Comparison of ENCODE assay signal across 20 cellular contexts in the genomic region with DNA sequence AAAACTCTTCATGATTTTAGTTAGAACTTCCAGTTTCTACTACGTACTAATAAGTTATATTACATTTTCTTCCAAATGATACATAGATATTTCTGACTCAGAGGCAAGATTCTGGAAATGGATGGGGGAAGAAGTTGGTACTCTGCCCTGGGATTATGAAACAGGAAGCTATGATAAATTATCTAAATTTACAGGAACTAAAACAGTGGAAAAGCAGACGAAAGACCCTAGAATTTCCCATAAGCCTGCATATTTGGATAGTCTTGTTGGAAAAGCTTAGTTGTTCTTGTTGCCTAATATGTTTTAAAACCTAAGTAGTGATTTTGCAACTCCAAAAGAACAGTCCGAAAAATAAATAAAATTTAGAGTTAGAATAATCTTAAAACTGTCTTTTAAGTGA. TPM values are rescaled to one million over a fixed set of nuclear protein-coding genes. Genes with fewer than 3 reads are reported as not detected.
DNase-seq lines count a peak whose midpoint lies in the region; ATAC-seq, FAIRE-seq and TF ChIP-seq lines count a peak whose summit lies in the region.
"Had no signal": no experiment of that assay in that cellular context is flagged by ENCODE, and none has a peak within 500 bp of the region (broad histone marks: within the 10 kb centered on the region; RNA-seq: fewer than 3 reads in every experiment).

No MANE protein-coding gene starts in this region.

- POLR2A ChIA-PET in A673 (lab: Charles Lee; ENCODE audit: low non-redundant PET) (no interaction called here), endothelial cell of umbilical vein (lab: Charles Lee) (no interaction called here)

- peak overlapping the region; percentile 57 for H3K27ac ChIP-seq in A673 (ENCODE audit: low read depth, low read length, poor library complexity, severe bottlenecking)
- no peak overlapping the region for H3K27ac ChIP-seq in endothelial cell of umbilical vein (ENCODE audit: insufficient read depth, low read depth, low read length)
- no peak overlapping the region for H3K27ac ChIP-seq in mesenchymal stem cell (ENCODE audit: low read length, poor library complexity, severe bottlenecking)
- H3K27ac ChIP-seq: PC-9 had no signal

- no peak for FAIRE-seq in endothelial cell of umbilical vein (lab: Jason Lieb, UNC)
- FAIRE-seq: kidney had no signal

- H2AK5ac ChIP-seq in mesenchymal stem cell (ENCODE audit: low read length, severe bottlenecking): no peak overlapping the region

- CTCF ChIA-PET in A673 (lab: Charles Lee) (no interaction called here), endothelial cell of umbilical vein (lab: Charles Lee) (interaction anchor here (0.7 to 4.8 kb wide), 8 partner anchors 10 to 161 kb away, joined by 3 to 38 read pairs (median 3); a partner anchor contains a TSS)

- H2BK120ac ChIP-seq in mesenchymal stem cell (ENCODE audit: low read depth, low read length): no peak overlapping the region

- H3K27ac Mint-ChIP-seq in HFFc6: peak overlapping the region; percentile 14
- H3K27ac Mint-ChIP-seq: activated CD4-positive, alpha-beta memory T cell treated with anti-CD3 and anti-CD28 coated beads, Interleukin-2, amount 10 ng/mL, durations not matched to agents 7 days and 5 days had no signal

- no peaks in the 10 kb centered on the region for H4K20me1 ChIP-seq in endothelial cell of umbilical vein (replicated peaks; ENCODE audit: control insufficient read depth, extremely low read depth, insufficient read depth, low read length)

- no CpG with 5 or more reads among the region's 3 CpGs for WGBS in mesenchymal stem cell

- H2BK15ac ChIP-seq in mesenchymal stem cell (ENCODE audit: low read depth, poor library complexity, severe bottlenecking): no peak overlapping the region

- H2AFZ ChIP-seq in endothelial cell of umbilical vein (ENCODE audit: low read depth, low read length): no peak overlapping the region
- H2AFZ ChIP-seq in mesenchymal stem cell (ENCODE audit: low read depth, low read length): no peak overlapping the region
- H2AFZ ChIP-seq: PC-9 had no signal

- no peak overlapping the region for H4K8ac ChIP-seq in mesenchymal stem cell (ENCODE audit: low read length)

- dilution Hi-C loops in endothelial cell of umbilical vein (cut with MboI; ENCODE audit: extremely low pct_ligation_motif_present, low sequenced_read_pairs): no loop called here

- H2BK5ac ChIP-seq in mesenchymal stem cell (ENCODE audit: low read depth, low read length, poor library complexity, severe bottlenecking): no peak overlapping the region

- no peak overlapping the region for H3K9ac ChIP-seq in endothelial cell of umbilical vein (replicated peaks; ENCODE audit: extremely low read depth, insufficient read depth, low read length)
- peak overlapping the region; percentile 85 for H3K9ac ChIP-seq in mesenchymal stem cell (ENCODE audit: low read length)

- H3K27me3 Mint-ChIP-seq in HFFc6 (ENCODE audit: insufficient read depth): no peaks in the 10 kb centered on the region

- peak; percentile 33 for DNase-seq in A673 (ENCODE audit: low spot score)
- no peak for DNase-seq in HFFc6
- peak; percentile 44 for DNase-seq in endothelial cell of umbilical vein (ENCODE audit: low read depth, low spot score)
- no peak for DNase-seq in mesenchymal stem cell
- no peak for DNase-seq in NCI-H82 treated with DMSO at 0.1 percent for 48 hours (lab: John Stamatoyannopoulos, UW; ENCODE audit: unreplicated experiment)
- no peak for DNase-seq in globus pallidus (ENCODE audit: low spot score)
- no peak for DNase-seq in head of caudate nucleus
- DNase-seq: activated CD4-positive, alpha-beta memory T cell treated with anti-CD3 and anti-CD28 coated beads, Interleukin-2, amount 10 ng/mL, durations not matched to agents 7 days and 5 days; amygdala; Caco-2; glutamatergic neuron; kidney; NCI-H1694 treated with DMSO at 0.1 percent for 48 hours; NCI-H446 treated with DMSO at 0.1 percent for 48 hours; PC-9; posterior cingulate gyrus had no signal

- BruUV-seq in A673 (replicated peaks; lab: Mats Ljungman, UMichigan): no TSS peak
- BruUV-seq in endothelial cell of umbilical vein (replicated peaks; lab: Mats Ljungman, UMichigan): no TSS peak

- H3K9me1 ChIP-seq in endothelial cell of umbilical vein (replicated peaks; ENCODE audit: control insufficient read depth, extremely low read depth, insufficient read depth, low read length): no peaks in the 10 kb centered on the region

- H3K4me1 ChIP-seq in A673 (ENCODE audit: insufficient read depth, low read length, poor library complexity, severe bottlenecking) (peaks cover 32% of the 10 kb centered on the region), endothelial cell of umbilical vein (ENCODE audit: control insufficient read depth, extremely low read depth, insufficient read depth, low read length) (peaks cover 8% of the 10 kb centered on the region), mesenchymal stem cell (ENCODE audit: control insufficient read depth, insufficient read depth, low read depth, low read length) (no peaks in the 10 kb centered on the region)

- peak overlapping the region; percentile 38 for H3K4me3 Mint-ChIP-seq in HFFc6
- H3K4me3 Mint-ChIP-seq: activated CD4-positive, alpha-beta memory T cell treated with anti-CD3 and anti-CD28 coated beads, Interleukin-2, amount 10 ng/mL, durations not matched to agents 7 days and 5 days had no signal

- intact Hi-C loops in A673 (cut with micrococcal nuclease; ENCODE audit: unreplicated experiment): loop anchor here (5.0 kb wide), 1 partner anchor 145 kb away; no protein-coding TSS in a partner anchor
- intact Hi-C loops in endothelial cell of umbilical vein (cut with micrococcal nuclease): loop anchor here (2.0 kb wide), 1 partner anchor 160 kb away; no protein-coding TSS in a partner anchor
- intact Hi-C loops in head of caudate nucleus (cut with DNase I): no loop called here

- H3K9me3 Mint-ChIP-seq in HFFc6: no peaks in the 10 kb centered on the region
- H3K9me3 Mint-ChIP-seq: activated CD4-positive, alpha-beta memory T cell treated with anti-CD3 and anti-CD28 coated beads, Interleukin-2, amount 10 ng/mL, durations not matched to agents 7 days and 5 days had no signal

- H3K4me2 ChIP-seq in endothelial cell of umbilical vein (ENCODE audit: insufficient read depth, low read length) (peak overlapping the region; percentile 16), mesenchymal stem cell (ENCODE audit: low read length, poor library complexity, severe bottlenecking) (no peak overlapping the region)
- H3K4me2 ChIP-seq: PC-9 had no signal

- H3K4me3 ChIP-seq in A673 (ENCODE audit: low read depth, low read length, poor library complexity, severe bottlenecking): peak overlapping the region; percentile 12
- H3K4me3 ChIP-seq in endothelial cell of umbilical vein (replicated peaks in 1 of 3; ENCODE audit: insufficient read depth in 1 of 3, low read depth in 1 of 3, low read length in 3 of 3): no peak overlapping the region
- peak overlapping the region in 1 of 2 experiments; percentile 63 for H3K4me3 ChIP-seq in mesenchymal stem cell (ENCODE audit: insufficient read depth in 1 of 2, low read depth in 1 of 2, low read length in 2 of 2)
- H3K4me3 ChIP-seq: PC-9 had no signal

- H3K18ac ChIP-seq in mesenchymal stem cell (ENCODE audit: low read depth in 1 of 2, low read length in 2 of 2): no peak overlapping the region

- peaks cover 58% of the 10 kb centered on the region for H3K4me1 Mint-ChIP-seq in HFFc6 (ENCODE audit: low read depth)
- H3K4me1 Mint-ChIP-seq: activated CD4-positive, alpha-beta memory T cell treated with anti-CD3 and anti-CD28 coated beads, Interleukin-2, amount 10 ng/mL, durations not matched to agents 7 days and 5 days had no signal

- H3K79me2 ChIP-seq in endothelial cell of umbilical vein (ENCODE audit: control insufficient read depth, insufficient read depth, low read length): no peaks in the 10 kb centered on the region

- TF ChIP-seq CTCF in A673 (conservative IDR thresholded peaks at IDR 0.05; ENCODE audit: low read depth, low read length) (no peak), HFFc6 (IDR thresholded peaks at IDR 0.05) (no peak), endothelial cell of umbilical vein (IDR thresholded peaks at IDR 0.05; ENCODE audit: extremely low read depth in 1 of 2, insufficient read depth in 1 of 2, low read depth in 1 of 2, low read length in 2 of 2) (no peak)

- no peak overlapping the region for H3K14ac ChIP-seq in mesenchymal stem cell (ENCODE audit: low read length in 2 of 2)

- no peak for TF ChIP-seq POLR2A in endothelial cell of umbilical vein (IDR thresholded peaks at IDR 0.05; ENCODE audit: low read depth, low read length)

- H3K4ac ChIP-seq in mesenchymal stem cell (ENCODE audit: low read depth in 1 of 2, low read length in 2 of 2): no peak overlapping the region

- ATAC-seq in GM18519 (IDR thresholded peaks at IDR 0.05; ENCODE audit: low FRiP score, unreplicated experiment): no peak

- no peaks in the 10 kb centered on the region for H3K9me3 ChIP-seq in A673 (ENCODE audit: low read depth, low read length, poor library complexity, severe bottlenecking)
- no peaks in the 10 kb centered on the region for H3K9me3 ChIP-seq in endothelial cell of umbilical vein (replicated peaks; ENCODE audit: control insufficient read depth, insufficient read depth, low read length)
- no peaks in the 10 kb centered on the region for H3K9me3 ChIP-seq in mesenchymal stem cell (ENCODE audit: control insufficient read depth, low read length)
- H3K9me3 ChIP-seq: Caco-2, tibial artery had no signal

- H3K23ac ChIP-seq in mesenchymal stem cell (ENCODE audit: low read length in 2 of 2): no peak overlapping the region

- no peaks in the 10 kb centered on the region for H3K36me3 Mint-ChIP-seq in HFFc6 (ENCODE audit: low read depth)

- no peak overlapping the region for H2BK12ac ChIP-seq in mesenchymal stem cell (ENCODE audit: low read length in 2 of 2)

- H3K27me3 ChIP-seq in A673 (replicated peaks; ENCODE audit: insufficient read depth, low read depth, low read length, poor library complexity): no peaks in the 10 kb centered on the region
- H3K27me3 ChIP-seq in endothelial cell of umbilical vein (ENCODE audit: control insufficient read depth in 2 of 2, insufficient read depth in 2 of 2, low read length in 2 of 2): no peaks in the 10 kb centered on the region
- H3K27me3 ChIP-seq in mesenchymal stem cell (ENCODE audit: control insufficient read depth in 1 of 2, insufficient read depth in 1 of 2, low read length in 2 of 2): peaks cover 0 to 3% of the 10 kb centered on the region in 2 experiments
- H3K27me3 ChIP-seq: tibial artery had no signal

- no peaks in the 10 kb centered on the region for H3K36me3 ChIP-seq in A673 (ENCODE audit: insufficient read depth, low read length, poor library complexity, severe bottlenecking)
- H3K36me3 ChIP-seq in endothelial cell of umbilical vein (ENCODE audit: control insufficient read depth in 2 of 2, extremely low read depth in 1 of 2, insufficient read depth in 2 of 2, low read length in 2 of 2): no peaks in the 10 kb centered on the region
- no peaks in the 10 kb centered on the region for H3K36me3 ChIP-seq in mesenchymal stem cell (ENCODE audit: control insufficient read depth in 1 of 2, insufficient read depth in 2 of 2, low read depth in 1 of 2, low read length in 2 of 2)
- H3K36me3 ChIP-seq: tibial artery had no signal

- H3K79me1 ChIP-seq in mesenchymal stem cell (replicated peaks; ENCODE audit: low read length, poor library complexity, severe bottlenecking): no peaks in the 10 kb centered on the region

- no peak overlapping the region for H4K91ac ChIP-seq in mesenchymal stem cell (ENCODE audit: low read length)

RNA-seq across cellular contexts. Expression of a gene that starts 21.8 kb away (rescaled TPM):
- total RNA-seq in A673 (2021) (2.4 and 4.3 TPM in 2 replicates), endothelial cell of umbilical vein (2.9 and 4.4 TPM in 2 replicates)
- total RNA-seq in HFFc6 (2021; fragmentation: NEBNext Ultra II Directional; extraction: Animal tissue kit (Norgen Biotek cat#: 25700)): 1 to 10 TPM in 4 of 6 experiments, under 1 TPM in 2; 0.71 to 2.4 (median 1.2) TPM
- 0.51 and 0.81 TPM in 2 replicates for polyA plus RNA-seq in endothelial cell of umbilical vein
- polyA plus RNA-seq in endothelial cell of umbilical vein (2011; cell fraction: cytosol; rRNA removed): 0.35 and 0.51 TPM in 2 replicates
- 8.3 TPM in 2 replicates for polyA plus RNA-seq in endothelial cell of umbilical vein (2011; cell fraction: nucleus; rRNA removed)
- 1.1 and 2.1 TPM in 2 replicates for polyA plus RNA-seq in endothelial cell of umbilical vein (2012)
- 1.5 and 5.4 TPM in 2 replicates for polyA minus RNA-seq in endothelial cell of umbilical vein
- 0.82 TPM for polyA minus RNA-seq in endothelial cell of umbilical vein (2011; cell fraction: cytosol; rRNA and poly(A)+ RNA removed)
- 8.6 and 10.3 TPM in 2 replicates for polyA minus RNA-seq in endothelial cell of umbilical vein (2011; cell fraction: nucleus; rRNA and poly(A)+ RNA removed)
- polyA plus RNA-seq in mesenchymal stem cell (2013, experiment 1 of 2): 0.73 TPM
- 0.85 TPM for polyA plus RNA-seq in mesenchymal stem cell (2013, experiment 2 of 2)
- total RNA-seq: activated CD4-positive, alpha-beta memory T cell treated with anti-CD3 and anti-CD28 coated beads, Interleukin-2, amount 10 ng/mL, durations not matched to agents 7 days and 5 days had no signal

RNA-seq across cellular contexts. Expression of a gene that starts 54.3 kb away (rescaled TPM):
- not detected in 2 replicates for total RNA-seq in A673 (2021)
- not detected for total RNA-seq in HFFc6 (2021; fragmentation: NEBNext Ultra II Directional; extraction: Animal tissue kit (Norgen Biotek cat#: 25700))
- not detected in 2 replicates for total RNA-seq in endothelial cell of umbilical vein
- not detected in 2 replicates for polyA plus RNA-seq in endothelial cell of umbilical vein
- polyA plus RNA-seq in endothelial cell of umbilical vein (2011; cell fraction: cytosol; rRNA removed): not detected in 2 replicates
- not detected in 2 replicates for polyA plus RNA-seq in endothelial cell of umbilical vein (2011; cell fraction: nucleus; rRNA removed)
- polyA plus RNA-seq in endothelial cell of umbilical vein (2012): not detected in 2 replicates
- polyA minus RNA-seq in endothelial cell of umbilical vein: not detected in 2 replicates
- not detected for polyA minus RNA-seq in endothelial cell of umbilical vein (2011; cell fraction: cytosol; rRNA and poly(A)+ RNA removed)
- not detected in 2 replicates for polyA minus RNA-seq in endothelial cell of umbilical vein (2011; cell fraction: nucleus; rRNA and poly(A)+ RNA removed)
- not detected for polyA plus RNA-seq in mesenchymal stem cell (2013, experiment 1 of 2)
- polyA plus RNA-seq in mesenchymal stem cell (2013, experiment 2 of 2): not detected
- total RNA-seq: activated CD4-positive, alpha-beta memory T cell treated with anti-CD3 and anti-CD28 coated beads, Interleukin-2, amount 10 ng/mL, durations not matched to agents 7 days and 5 days; Caco-2; HT1080; kidney; PC-9 had no signal
- polyA plus RNA-seq: AG04450 had no signal

RNA-seq across cellular contexts. Expression of a gene that starts 55.3 kb away (rescaled TPM):
- 114 and 134 TPM in 2 replicates for total RNA-seq in A673 (2021)
- 10 to 100 TPM; 11.0 to 18.1 (median 14.9) TPM for total RNA-seq in HFFc6 (2021; fragmentation: NEBNext Ultra II Directional; extraction: Animal tissue kit (Norgen Biotek cat#: 25700))
- 4.2 and 4.6 TPM in 2 replicates for total RNA-seq in endothelial cell of umbilical vein
- polyA plus RNA-seq in endothelial cell of umbilical vein: 3.0 and 4.2 TPM in 2 replicates
- 2.1 and 2.7 TPM in 2 replicates for polyA plus RNA-seq in endothelial cell of umbilical vein (2011; cell fraction: cytosol; rRNA removed)
- polyA plus RNA-seq in endothelial cell of umbilical vein (2011; cell fraction: nucleus; rRNA removed): 10.8 and 11.0 TPM in 2 replicates
- 1.3 and 2.6 TPM in 2 replicates for polyA plus RNA-seq in endothelial cell of umbilical vein (2012)
- 7.7 and 8.7 TPM in 2 replicates for polyA minus RNA-seq in endothelial cell of umbilical vein
- polyA minus RNA-seq in endothelial cell of umbilical vein (2011; cell fraction: cytosol; rRNA and poly(A)+ RNA removed): not detected
- 10.9 and 12.7 TPM in 2 replicates for polyA minus RNA-seq in endothelial cell of umbilical vein (2011; cell fraction: nucleus; rRNA and poly(A)+ RNA removed)
- polyA plus RNA-seq in mesenchymal stem cell (2013, experiment 1 of 2): 0.04 TPM
- under 0.01 TPM for polyA plus RNA-seq in mesenchymal stem cell (2013, experiment 2 of 2)

Comparison
In these comparisons a context has a peak if more than half of its experiments do, and no peak if none do; other contexts are left out.
1. DNase-seq: peak in A673 (single experiment) and endothelial cell of umbilical vein (single experiment); none in HFFc6 (single experiment), mesenchymal stem cell (single experiment), NCI-H82 treated with DMSO at 0.1 percent for 48 hours (single experiment), globus pallidus (single experiment) and head of caudate nucleus (0 of 42).